In genomic region chr12:48001426-48002178, GRCh38 we compare ENCODE assay signal across 1 cellular context.
TF ChIP-seq lines count a peak whose summit lies in the region.

No MANE protein-coding gene starts in this region.

TF ChIP-seq in IMR-90, 13 proteins besides CTCF, POLR2A, EP300 and RAD21:
- TF ChIP-seq BHLHE40 (IDR thresholded peaks at IDR 0.05; ENCODE audit: low read depth, low read length), result no peak
- TF ChIP-seq RFX5 (IDR thresholded peaks at IDR 0.05; ENCODE audit: low read depth, low read length), result no peak
- no peak for TF ChIP-seq ELK1 (IDR thresholded peaks at IDR 0.05; ENCODE audit: borderline replicate concordance, low read depth, low read length)
- TF ChIP-seq FOS (IDR thresholded peaks at IDR 0.05; ENCODE audit: low read depth, low read length), result no peak
- TF ChIP-seq RCOR1 (IDR thresholded peaks at IDR 0.05; ENCODE audit: insufficient replicate concordance, low read length), result no peak
- no peak for TF ChIP-seq USF2 (IDR thresholded peaks at IDR 0.05; ENCODE audit: low read depth, low read length)
- TF ChIP-seq MAZ (IDR thresholded peaks at IDR 0.05; ENCODE audit: borderline replicate concordance, low read depth, low read length), result no peak
- TF ChIP-seq SMC3 (IDR thresholded peaks at IDR 0.05; ENCODE audit: low read depth, low read length), result no peak
- TF ChIP-seq CHD1 (IDR thresholded peaks at IDR 0.05; ENCODE audit: low read depth, low read length), result no peak
- TF ChIP-seq CEBPB (IDR thresholded peaks at IDR 0.05; ENCODE audit: low read depth, low read length), result no peak
- no peak for TF ChIP-seq MAFK (IDR thresholded peaks at IDR 0.05; ENCODE audit: low read depth, low read length)
- no peak for TF ChIP-seq NFE2L2 (IDR thresholded peaks at IDR 0.05; ENCODE audit: low read depth, low read length)
- TF ChIP-seq MXI1 (IDR thresholded peaks at IDR 0.05; ENCODE audit: borderline replicate concordance, low read depth, low read length), result no peak
